ENCODE assay signal across 8 cellular contexts in genomic region chr5:177457239-177458121, GRCh38. TPM values are rescaled to one million over a fixed set of nuclear protein-coding genes. Genes with fewer than 3 reads are reported as not detected.
DNase-seq lines count a peak whose midpoint lies in the region; ATAC-seq and TF ChIP-seq lines count a peak whose summit lies in the region.

No MANE protein-coding gene starts in this region.

- H3K27me3 Mint-ChIP-seq in T-cell = no peaks in the 10 kb centered on the region

- H3K4me3 ChIP-seq in choroid plexus epithelial cell (ENCODE audit: low read depth, low read length) = no peak overlapping the region

- peak; percentile 52 for TF ChIP-seq CTCF in AG09319 (IDR thresholded peaks at IDR 0.05; ENCODE audit: low read depth, low read length)
- peak; percentile 72 for TF ChIP-seq CTCF in choroid plexus epithelial cell (conservative IDR thresholded peaks at IDR 0.05; ENCODE audit: low read depth, low read length)

- intact Hi-C loops in left colon (cut with DNase I, micrococcal nuclease) = no loop called here

- H3K4me3 Mint-ChIP-seq in T-cell = peak overlapping the region; percentile 24 to 31 (median 25)

- ATAC-seq in GM18502 (IDR thresholded peaks at IDR 0.05; ENCODE audit: poor library complexity, unreplicated experiment) (peak; percentile 53), HG03025 (IDR thresholded peaks at IDR 0.05; ENCODE audit: low FRiP score, unreplicated experiment) (peak; percentile 26), T-cell (replicated peaks in 1 of 4) (no peak), left colon (peak; percentile 51)

- no peaks in the 10 kb centered on the region for H3K9me3 Mint-ChIP-seq in T-cell

- H3K4me1 Mint-ChIP-seq in T-cell = peaks cover 18 to 30% (median 28%) of the 10 kb centered on the region in 3 donors

- H3K27ac Mint-ChIP-seq in T-cell = peak overlapping the region; percentile 27 to 52

- CTCF ChIA-PET in T-cell (lab: Charles Lee) = interaction anchor here (0.5 to 5.1 kb wide), 14 partner anchors 17 to 154 kb away, joined by 3 to 94 read pairs (median 4); partner anchors contain the start of genes GRK6 (in 1 of the 2) and PDLIM7 (in 1 of the 2)

- H3K36me3 Mint-ChIP-seq in T-cell = no peaks in the 10 kb centered on the region

- DNase-seq in AG09319 (ENCODE audit: extremely low read depth, low read depth) (peak; percentile 93), NCI-H1694 (lab: John Stamatoyannopoulos, UW) (peak; percentile 76), T-cell (peak in 26 of 34 experiments; percentile 29 to 67 (median 44)), choroid plexus epithelial cell (ENCODE audit: low read depth) (peak; percentile 99), left colon (peak; percentile 67 to 88)
- DNase-seq in stimulated activated CD8-positive, alpha-beta memory T cell treated with anti-CD3 and anti-CD28 coated beads, Interleukin-15, amount 100 ng/mL, for 48 hours (ENCODE audit: low read depth in 2 of 2) = peak; percentile 64 to 69

- POLR2A ChIA-PET in T-cell (lab: Charles Lee) = no interaction called here

RNA-seq across cellular contexts. Expression of gene PRR7, which starts 10.9 kb away (rescaled TPM):
- total RNA-seq in T-cell (10 to 100 TPM in 4 of 5 donors, 1 to 10 TPM in 1; 9.5 to 28.2 (median 12.3) TPM), left colon (1 to 10 TPM; 1.6 to 2.2 TPM)

RNA-seq across cellular contexts. Expression of gene DBN1, which starts 16.0 kb away (rescaled TPM):
- 10 to 100 TPM; 11.6 to 41.3 (median 21.1) TPM for total RNA-seq in T-cell
- 10 to 100 TPM; 11.8 to 18.8 TPM for total RNA-seq in left colon

RNA-seq across cellular contexts. Expression of gene GRK6, which starts 31.0 kb away (rescaled TPM):
- 100 to 1,000 TPM; 196 to 226 (median 216) TPM for total RNA-seq in T-cell
- 10 to 100 TPM; 34.6 to 43.5 TPM for total RNA-seq in left colon

RNA-seq across cellular contexts. Expression of gene PDLIM7, which starts 39.9 kb away (rescaled TPM):
- total RNA-seq in T-cell (10 to 100 TPM in 4 of 5 donors, 1 to 10 TPM in 1; 9.8 to 17.8 (median 12.8) TPM), left colon (10 to 100 TPM; 12.1 to 56.5 TPM)

RNA-seq across cellular contexts. Expression of gene F12, which starts 48.1 kb away (rescaled TPM):
- under 1 TPM in 4 of 5 donors, not detected in 1; 0.28 to 0.98 (median 0.42) TPM for total RNA-seq in T-cell
- 10 to 100 TPM in 1 of 2 donors, 1 to 10 TPM in 1; 9.0 to 11.3 TPM for total RNA-seq in left colon

Comparison
In these comparisons a context has a peak if more than half of its experiments do, and no peak if none do; other contexts are left out.
1. DNase-seq: peak in every context shown above with its lines; median percentile 99 in choroid plexus epithelial cell; 93 in AG09319; 78 in left colon; 76 in NCI-H1694; 66 in stimulated activated CD8-positive, alpha-beta memory T cell treated with anti-CD3 and anti-CD28 coated beads, Interleukin-15, amount 100 ng/mL, for 48 hours; 44 in T-cell.
2. ATAC-seq: peak in GM18502 (single experiment), HG03025 (single experiment) and left colon (single experiment); none in T-cell (0 of 4).
3. RNA of gene GRK6, which starts 31.0 kb away (total RNA-seq): 196 to 226 TPM in T-cell; 34.6 to 43.5 TPM in left colon; every median in the first group is over 4 times any median in the second.